20 cellular contexts compared by ENCODE assay signal in the genomic region with DNA sequence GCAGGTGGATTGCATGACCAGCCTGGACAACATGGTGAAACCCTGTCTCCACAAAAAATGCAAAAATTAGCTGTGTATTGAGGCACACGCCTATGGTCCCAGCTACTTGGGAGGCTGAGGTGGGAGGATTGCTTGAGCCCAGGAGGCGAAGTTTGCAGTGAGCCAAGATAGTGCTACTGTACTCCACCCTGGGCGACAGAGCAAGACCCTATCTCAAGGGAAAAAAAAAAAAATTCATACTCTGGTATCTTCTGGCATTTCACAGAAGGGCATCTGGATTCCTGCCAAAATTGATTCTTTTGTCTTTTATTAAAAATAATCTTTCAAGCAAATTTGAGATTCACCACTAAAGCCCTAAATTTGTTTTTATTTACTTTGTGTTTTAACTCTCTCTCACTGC. TPM values are rescaled to one million over a fixed set of nuclear protein-coding genes. Genes with fewer than 3 reads are reported as not detected.
A peak's percentile ranks its signal among the peaks of the same experiment; 100 is the strongest.
DNase-seq lines count a peak whose midpoint lies in the region; ATAC-seq and TF ChIP-seq lines count a peak whose summit lies in the region.
"Had no signal": no experiment of that assay in that cellular context is flagged by ENCODE, and none has a peak within 500 bp of the region (broad histone marks: within the 10 kb centered on the region; RNA-seq: fewer than 3 reads in every experiment).

No MANE protein-coding gene starts in this region.

- H3K4me3 ChIP-seq in left ventricle myocardium inferior: no peak overlapping the region
- no peak overlapping the region for H3K4me3 ChIP-seq in ascending aorta
- no peak overlapping the region for H3K4me3 ChIP-seq in muscle layer of duodenum (ENCODE audit: low read depth in 1 of 2, low read length in 2 of 2)
- H3K4me3 ChIP-seq: mucosa of descending colon had no signal

- intact Hi-C loops in left ventricle myocardium inferior (cut with micrococcal nuclease) (no loop called here), left cardiac atrium (cut with DNase I) (no loop called here), ascending aorta (cut with DNase I) (loop anchor here (2.0 kb wide), 1 partner anchor 16 kb away; no protein-coding TSS in a partner anchor)

- peak overlapping the region; percentile 64 for H3K27ac ChIP-seq in left ventricle myocardium inferior (replicated peaks)
- peak overlapping the region; percentile 0 to 97 for H3K27ac ChIP-seq in ascending aorta
- peak overlapping the region; percentile 45 for H3K27ac ChIP-seq in muscle layer of duodenum (ENCODE audit: low read length)
- H3K27ac ChIP-seq: KMS-11 had no signal

- H3K9me3 ChIP-seq in left ventricle myocardium inferior (replicated peaks): no peaks in the 10 kb centered on the region
- H3K9me3 ChIP-seq in ascending aorta: no peaks in the 10 kb centered on the region
- no peaks in the 10 kb centered on the region for H3K9me3 ChIP-seq in muscle layer of duodenum (ENCODE audit: control insufficient read depth in 1 of 2, low read length in 2 of 2)
- H3K9me3 ChIP-seq: mucosa of descending colon had no signal

- H3K4me1 ChIP-seq in left ventricle myocardium inferior (peaks cover 90% of the 10 kb centered on the region), ascending aorta (peaks cover 0 to 76% of the 10 kb centered on the region in 2 donors), muscle layer of duodenum (ENCODE audit: control insufficient read depth in 1 of 2, insufficient read depth in 2 of 2, low read length in 2 of 2) (peaks cover 9 to 12% of the 10 kb centered on the region in 2 donors)

- H3K27me3 ChIP-seq in left ventricle myocardium inferior (ENCODE audit: low read depth): no peaks in the 10 kb centered on the region
- no peaks in the 10 kb centered on the region for H3K27me3 ChIP-seq in ascending aorta
- no peaks in the 10 kb centered on the region for H3K27me3 ChIP-seq in muscle layer of duodenum (ENCODE audit: low read depth, low read length)

- no peak for DNase-seq in left ventricle myocardium inferior
- DNase-seq in left cardiac atrium: no peak
- DNase-seq in ascending aorta (ENCODE audit: low spot score in 2 of 2): no peak
- no peak for DNase-seq in NCI-H446 treated with DMSO at 0.1 percent for 48 hours (lab: John Stamatoyannopoulos, UW)
- DNase-seq in activated T-cell treated with anti-CD3 and anti-CD28 coated beads for 4 hours: no peak
- DNase-seq: activated CD8-positive, alpha-beta memory T cell treated with anti-CD3 and anti-CD28 coated beads for 24 hours; activated naive CD4-positive, alpha-beta T cell treated with anti-CD3 and anti-CD28 coated beads, Interleukin-2, amount 50 U/mL, for 16 hours; DMS 273 treated with DMSO at 0.1 percent for 48 hours; effector CD4-positive, alpha-beta T cell; left colon; mucosa of descending colon; NCI-H1092 treated with DMSO at 0.1 percent for 48 hours; NCI-H2081 treated with DMSO at 0.1 percent for 48 hours; NCI-H524; RPMI8226; stimulated activated CD4-positive, alpha-beta T cell treated with anti-CD3 and anti-CD28 coated beads, Interleukin-12 subunit alpha, Interleukin-12 subunit beta, amount 100 ng/mL, for 4 hours had no signal

- TF ChIP-seq CTCF in left ventricle myocardium inferior (IDR thresholded peaks at IDR 0.05; ENCODE audit: borderline replicate concordance): no peak
- no peak for TF ChIP-seq CTCF in ascending aorta (IDR thresholded peaks at IDR 0.05)

- H3K36me3 ChIP-seq in left ventricle myocardium inferior: no peaks in the 10 kb centered on the region
- peaks cover 0 to 3% of the 10 kb centered on the region in 2 donors for H3K36me3 ChIP-seq in ascending aorta
- H3K36me3 ChIP-seq in muscle layer of duodenum (ENCODE audit: control insufficient read depth in 1 of 2, insufficient read depth in 2 of 2, low read length in 2 of 2): no peaks in the 10 kb centered on the region

- ATAC-seq in left cardiac atrium: no peak
- ATAC-seq in HG03139 (IDR thresholded peaks at IDR 0.05; ENCODE audit: unreplicated experiment): no peak
- no peak for ATAC-seq in GM18498 (IDR thresholded peaks at IDR 0.05; ENCODE audit: unreplicated experiment)
- ATAC-seq: left colon, mucosa of descending colon had no signal

RNA-seq across cellular contexts. Expression of gene CLIC4, which starts 19.2 kb away (rescaled TPM):
- total RNA-seq in left ventricle myocardium inferior (325 TPM), left cardiac atrium (100 to 1,000 TPM; 164 to 263 TPM), ascending aorta (494 TPM)
